Comparison of ENCODE assay signal across 1 cellular context in the genomic region with DNA sequence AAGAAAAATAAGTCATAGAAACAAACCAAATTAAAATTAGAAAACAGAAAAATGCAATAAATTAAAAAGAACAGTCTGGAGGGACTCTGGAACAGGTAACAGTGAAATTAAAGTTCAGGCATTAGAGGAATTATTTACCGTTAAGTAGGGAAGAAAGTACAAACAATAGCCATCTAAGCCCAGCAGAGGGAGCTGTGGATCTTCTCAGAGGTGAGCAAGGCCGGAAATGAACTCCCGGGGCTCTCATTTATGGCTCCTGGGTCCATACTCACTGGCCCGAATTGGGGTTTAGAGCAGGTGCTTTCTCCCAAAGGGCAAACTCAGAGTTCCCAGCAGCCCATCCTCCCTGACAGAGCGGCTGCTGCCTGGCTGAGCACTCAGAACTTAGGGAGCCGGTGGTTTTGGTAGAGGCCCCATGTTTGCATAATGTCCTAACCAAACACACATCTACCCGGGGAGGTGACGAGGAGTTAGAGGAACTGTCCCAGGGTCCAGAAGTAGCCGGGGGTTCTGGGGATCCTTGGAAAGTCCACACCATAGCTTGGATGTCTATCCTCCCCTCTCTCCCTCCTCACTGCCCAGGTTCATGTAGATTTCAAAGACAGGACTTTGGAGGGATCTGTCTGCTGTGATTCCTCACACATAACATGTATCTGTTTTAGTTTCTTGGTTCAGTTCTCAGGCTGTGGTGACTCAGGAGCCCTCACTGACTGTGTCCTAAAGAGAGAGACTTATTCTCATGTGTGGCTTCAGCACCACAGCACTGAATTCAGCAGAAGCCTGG.
TF ChIP-seq lines count a peak whose summit lies in the region.

No MANE protein-coding gene starts in this region.

TF ChIP-seq in K562, 482 proteins besides CTCF, POLR2A, EP300 and RAD21 (continued from another document and continues in another):
- TF ChIP-seq PRDM10 (IDR thresholded peaks at IDR 0.05; ENCODE audit: partially characterized antibody) (peak; percentile 19), CXXC5 (CRISPR knock-in tag; IDR thresholded peaks at IDR 0.05) (no peak), RFX7 (CRISPR knock-in tag; IDR thresholded peaks at IDR 0.05) (no peak), ZNF140 (CRISPR knock-in tag; IDR thresholded peaks at IDR 0.05) (no peak), ZNF197 (CRISPR knock-in tag; IDR thresholded peaks at IDR 0.05; ENCODE audit: low read depth) (peak; percentile 66; the same call in 1 of the 2 replicates), TRIM24 (IDR thresholded peaks at IDR 0.05) (no peak), ZNF175 (CRISPR knock-in tag; IDR thresholded peaks at IDR 0.05; ENCODE audit: low read depth) (peak; percentile 76), ZNF174 (CRISPR knock-in tag; IDR thresholded peaks at IDR 0.05) (no peak), BRCA1 (IDR thresholded peaks at IDR 0.05) (no peak), BRCA1 (CRISPR knock-in tag; IDR thresholded peaks at IDR 0.05) (peak; percentile 98; the same call in 1 of the 2 replicates), ZNF444 (CRISPR knock-in tag; IDR thresholded peaks at IDR 0.05) (no peak), CGGBP1 (CRISPR knock-in tag; IDR thresholded peaks at IDR 0.05) (no peak), ETV5 (CRISPR knock-in tag; IDR thresholded peaks at IDR 0.05; ENCODE audit: low read depth) (peak; percentile 99), BHLHE40 (IDR thresholded peaks at IDR 0.05; ENCODE audit: low read length) (no peak), ESRRA (IDR thresholded peaks at IDR 0.05; ENCODE audit: borderline replicate concordance, low read depth) (no peak; the same call in 1 of the 2 replicates), ATF2 (CRISPR knock-in tag; IDR thresholded peaks at IDR 0.05) (no peak), LARP7 (IDR thresholded peaks at IDR 0.05) (no peak), DMBX1 (CRISPR knock-in tag; IDR thresholded peaks at IDR 0.05; ENCODE audit: borderline replicate concordance) (no peak), BCLAF1 (IDR thresholded peaks at IDR 0.05; ENCODE audit: borderline replicate concordance in 1 of 2, control insufficient read depth in 1 of 2, low read depth in 2 of 2, low read length in 1 of 2) (no peak), CEBPG (CRISPR knock-in tag; IDR thresholded peaks at IDR 0.05) (0 out of 2 replicates have a peak, but pooled peaks have one; percentile 4), CEBPG (tag; conservative IDR thresholded peaks at IDR 0.05 in 1 of 2, IDR thresholded peaks at IDR 0.05 in 1 of 2) (no peak), STAT5A (IDR thresholded peaks at IDR 0.05; ENCODE audit: borderline replicate concordance, low read length) (no peak), ZNF695 (CRISPR knock-in tag; IDR thresholded peaks at IDR 0.05) (no peak), EP400 (IDR thresholded peaks at IDR 0.05) (no peak; the same call in 1 of the 2 replicates), ZC3H4 (CRISPR knock-in tag; IDR thresholded peaks at IDR 0.05; ENCODE audit: borderline replicate concordance) (peak; percentile 78; the same call in 1 of the 2 replicates), MAX (CRISPR knock-in tag; IDR thresholded peaks at IDR 0.05) (peak; percentile 41; the same call in 1 of the 2 replicates), ZNF79 (CRISPR knock-in tag; IDR thresholded peaks at IDR 0.05; ENCODE audit: low read depth) (no peak), E4F1 (CRISPR knock-in tag; IDR thresholded peaks at IDR 0.05; ENCODE audit: borderline replicate concordance) (no peak), EWSR1 (IDR thresholded peaks at IDR 0.05; ENCODE audit: borderline replicate concordance, low read depth, partially characterized antibody) (no peak), EZH2 (IDR thresholded peaks at IDR 0.05; ENCODE audit: borderline replicate concordance, low read depth, low read length) (no peak)
- TF ChIP-seq, protein P1, sequence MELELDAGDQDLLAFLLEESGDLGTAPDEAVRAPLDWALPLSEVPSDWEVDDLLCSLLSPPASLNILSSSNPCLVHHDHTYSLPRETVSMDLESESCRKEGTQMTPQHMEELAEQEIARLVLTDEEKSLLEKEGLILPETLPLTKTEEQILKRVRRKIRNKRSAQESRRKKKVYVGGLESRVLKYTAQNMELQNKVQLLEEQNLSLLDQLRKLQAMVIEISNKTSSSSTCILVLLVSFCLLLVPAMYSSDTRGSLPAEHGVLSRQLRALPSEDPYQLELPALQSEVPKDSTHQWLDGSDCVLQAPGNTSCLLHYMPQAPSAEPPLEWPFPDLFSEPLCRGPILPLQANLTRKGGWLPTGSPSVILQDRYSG (tag; conservative IDR thresholded peaks at IDR 0.05; ENCODE audit: low read depth): no peak; the same call in 1 of the 2 replicates
- TF ChIP-seq, protein P2, sequence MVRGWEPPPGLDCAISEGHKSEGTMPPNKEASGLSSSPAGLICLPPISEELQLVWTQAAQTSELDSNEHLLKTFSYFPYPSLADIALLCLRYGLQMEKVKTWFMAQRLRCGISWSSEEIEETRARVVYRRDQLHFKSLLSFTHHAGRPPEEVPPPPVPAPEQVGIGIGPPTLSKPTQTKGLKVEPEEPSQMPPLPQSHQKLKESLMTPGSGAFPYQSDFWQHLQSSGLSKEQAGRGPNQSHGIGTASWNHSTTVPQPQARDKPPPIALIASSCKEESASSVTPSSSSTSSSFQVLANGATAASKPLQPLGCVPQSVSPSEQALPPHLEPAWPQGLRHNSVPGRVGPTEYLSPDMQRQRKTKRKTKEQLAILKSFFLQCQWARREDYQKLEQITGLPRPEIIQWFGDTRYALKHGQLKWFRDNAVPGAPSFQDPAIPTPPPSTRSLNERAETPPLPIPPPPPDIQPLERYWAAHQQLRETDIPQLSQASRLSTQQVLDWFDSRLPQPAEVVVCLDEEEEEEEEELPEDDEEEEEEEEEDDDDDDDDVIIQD (CRISPR knock-in tag; IDR thresholded peaks at IDR 0.05): no peak
- TF ChIP-seq, protein P3, sequence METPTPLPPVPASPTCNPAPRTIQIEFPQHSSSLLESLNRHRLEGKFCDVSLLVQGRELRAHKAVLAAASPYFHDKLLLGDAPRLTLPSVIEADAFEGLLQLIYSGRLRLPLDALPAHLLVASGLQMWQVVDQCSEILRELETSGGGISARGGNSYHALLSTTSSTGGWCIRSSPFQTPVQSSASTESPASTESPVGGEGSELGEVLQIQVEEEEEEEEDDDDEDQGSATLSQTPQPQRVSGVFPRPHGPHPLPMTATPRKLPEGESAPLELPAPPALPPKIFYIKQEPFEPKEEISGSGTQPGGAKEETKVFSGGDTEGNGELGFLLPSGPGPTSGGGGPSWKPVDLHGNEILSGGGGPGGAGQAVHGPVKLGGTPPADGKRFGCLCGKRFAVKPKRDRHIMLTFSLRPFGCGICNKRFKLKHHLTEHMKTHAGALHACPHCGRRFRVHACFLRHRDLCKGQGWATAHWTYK (CRISPR knock-in tag; IDR thresholded peaks at IDR 0.05): no peak
- TF ChIP-seq, protein P4, sequence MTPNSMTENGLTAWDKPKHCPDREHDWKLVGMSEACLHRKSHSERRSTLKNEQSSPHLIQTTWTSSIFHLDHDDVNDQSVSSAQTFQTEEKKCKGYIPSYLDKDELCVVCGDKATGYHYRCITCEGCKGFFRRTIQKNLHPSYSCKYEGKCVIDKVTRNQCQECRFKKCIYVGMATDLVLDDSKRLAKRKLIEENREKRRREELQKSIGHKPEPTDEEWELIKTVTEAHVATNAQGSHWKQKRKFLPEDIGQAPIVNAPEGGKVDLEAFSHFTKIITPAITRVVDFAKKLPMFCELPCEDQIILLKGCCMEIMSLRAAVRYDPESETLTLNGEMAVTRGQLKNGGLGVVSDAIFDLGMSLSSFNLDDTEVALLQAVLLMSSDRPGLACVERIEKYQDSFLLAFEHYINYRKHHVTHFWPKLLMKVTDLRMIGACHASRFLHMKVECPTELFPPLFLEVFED (CRISPR knock-in tag; conservative IDR thresholded peaks at IDR 0.05): no peak
- TF ChIP-seq, protein P5, sequence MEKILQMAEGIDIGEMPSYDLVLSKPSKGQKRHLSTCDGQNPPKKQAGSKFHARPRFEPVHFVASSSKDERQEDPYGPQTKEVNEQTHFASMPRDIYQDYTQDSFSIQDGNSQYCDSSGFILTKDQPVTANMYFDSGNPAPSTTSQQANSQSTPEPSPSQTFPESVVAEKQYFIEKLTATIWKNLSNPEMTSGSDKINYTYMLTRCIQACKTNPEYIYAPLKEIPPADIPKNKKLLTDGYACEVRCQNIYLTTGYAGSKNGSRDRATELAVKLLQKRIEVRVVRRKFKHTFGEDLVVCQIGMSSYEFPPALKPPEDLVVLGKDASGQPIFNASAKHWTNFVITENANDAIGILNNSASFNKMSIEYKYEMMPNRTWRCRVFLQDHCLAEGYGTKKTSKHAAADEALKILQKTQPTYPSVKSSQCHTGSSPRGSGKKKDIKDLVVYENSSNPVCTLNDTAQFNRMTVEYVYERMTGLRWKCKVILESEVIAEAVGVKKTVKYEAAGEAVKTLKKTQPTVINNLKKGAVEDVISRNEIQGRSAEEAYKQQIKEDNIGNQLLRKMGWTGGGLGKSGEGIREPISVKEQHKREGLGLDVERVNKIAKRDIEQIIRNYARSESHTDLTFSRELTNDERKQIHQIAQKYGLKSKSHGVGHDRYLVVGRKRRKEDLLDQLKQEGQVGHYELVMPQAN (IDR thresholded peaks at IDR 0.05; ENCODE audit: borderline replicate concordance): no peak
